1 cellular context compared by ENCODE assay signal in the genomic region with DNA sequence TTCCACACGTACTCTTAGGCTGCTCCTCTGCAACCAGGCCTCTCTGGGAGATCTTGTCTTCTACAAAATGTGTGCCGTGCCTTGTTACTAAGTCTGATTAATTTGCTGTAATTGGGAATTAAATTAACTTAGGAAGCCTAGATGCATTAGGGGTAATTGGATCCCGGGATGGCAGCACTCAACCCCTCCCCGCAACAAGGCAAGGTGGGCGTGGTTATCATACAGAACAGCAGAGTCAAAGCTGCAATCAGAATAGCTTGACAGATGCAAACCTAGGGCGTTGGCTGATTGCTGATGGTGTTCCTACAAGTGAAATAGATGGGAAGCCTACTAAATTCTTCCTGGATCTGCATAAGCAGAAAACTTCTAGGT.
TF ChIP-seq lines count a peak whose summit lies in the region.

No MANE protein-coding gene starts in this region.

TF ChIP-seq in K562, 482 proteins besides CTCF, POLR2A, EP300 and RAD21:
- TF ChIP-seq TRIM24 (IDR thresholded peaks at IDR 0.05), result no peak
- no peak for TF ChIP-seq ZNF280B (CRISPR knock-in tag; IDR thresholded peaks at IDR 0.05)
- TF ChIP-seq ARHGAP35 (IDR thresholded peaks at IDR 0.05; ENCODE audit: partially characterized antibody), result no peak
- no peak for TF ChIP-seq GTF2A2 (tag; IDR thresholded peaks at IDR 0.05)
TF ChIP-seq in K562: peak in this region for 0.
